In genomic region chr17:82496529-82497434, GRCh38 we compare ENCODE assay signal across 8 cellular contexts. TPM values are rescaled to one million over a fixed set of nuclear protein-coding genes. Genes with fewer than 3 reads are reported as not detected.
DNase-seq lines count a peak whose midpoint lies in the region; ATAC-seq and TF ChIP-seq lines count a peak whose summit lies in the region.

No MANE protein-coding gene starts in this region.

- peak overlapping the region; percentile 81 for H3K27ac ChIP-seq in angular gyrus (ENCODE audit: low read depth, low read length)
- H3K27ac ChIP-seq in right atrium auricular region, result peak overlapping the region; percentile 93 to 95
- peak overlapping the region; percentile 83 to 87 for H3K27ac ChIP-seq in prostate gland
- H3K27ac ChIP-seq in upper lobe of right lung, result peak overlapping the region; percentile 75

- WGBS in prostate gland, result 6% methylated on average over 59 of the region's 83 CpGs

- peak; percentile 83 for TF ChIP-seq POLR2A in prostate gland (IDR thresholded peaks at IDR 0.05)

- peaks cover 0 to 22% of the 10 kb centered on the region in 2 donors for H3K4me1 ChIP-seq in right atrium auricular region
- no peaks in the 10 kb centered on the region for H3K4me1 ChIP-seq in prostate gland (replicated peaks)
- H3K4me1 ChIP-seq in upper lobe of right lung, result peaks cover 11% of the 10 kb centered on the region

- intact Hi-C loops in prostate gland (cut with DNase I) (loop anchor here (5.0 kb wide), 3 partner anchors 39 to 56 kb away; partner anchors contain the start of gene NARF), upper lobe of right lung (cut with DNase I) (no loop called here)

- H3K4me3 ChIP-seq in right atrium auricular region (peak overlapping the region; percentile 59 to 74), prostate gland (peak overlapping the region; percentile 65 to 68), upper lobe of right lung (peak overlapping the region; percentile 64)

- TF ChIP-seq CTCF in GM10266 (IDR thresholded peaks at IDR 0.05; ENCODE audit: control insufficient read depth, insufficient read depth, low read depth, missing control alignments), result no peak
- peak in 1 of 2 donors; percentile 17 for TF ChIP-seq CTCF in right atrium auricular region (IDR thresholded peaks at IDR 0.05)
- TF ChIP-seq CTCF in prostate gland (IDR thresholded peaks at IDR 0.05), result no peak
- no peak for TF ChIP-seq CTCF in upper lobe of right lung (IDR thresholded peaks at IDR 0.05)

- H3K27me3 ChIP-seq in right atrium auricular region, result no peaks in the 10 kb centered on the region
- H3K27me3 ChIP-seq in prostate gland (replicated peaks; ENCODE audit: insufficient read depth), result no peaks in the 10 kb centered on the region
- no peaks in the 10 kb centered on the region for H3K27me3 ChIP-seq in upper lobe of right lung

- H3K36me3 ChIP-seq in right atrium auricular region (no peaks in the 10 kb centered on the region), prostate gland (no peaks in the 10 kb centered on the region), upper lobe of right lung (no peaks in the 10 kb centered on the region)

- DNase-seq in GM10266 (ENCODE audit: extremely low spot score) (peak; percentile 94), NCI-H146 (lab: John Stamatoyannopoulos, UW) (peak; percentile 95), T-helper 2 cell (peak; percentile 80 to 94 (median 84)), right atrium auricular region (ENCODE audit: low spot score) (peak; percentile 97), prostate gland (ENCODE audit: low spot score) (peak; percentile 96), upper lobe of right lung (peak; percentile 100)

- ATAC-seq in HG02678 (IDR thresholded peaks at IDR 0.05; ENCODE audit: unreplicated experiment) (peak; percentile 59), upper lobe of right lung (peak; percentile 87)

- H3K9me3 ChIP-seq in right atrium auricular region (no peaks in the 10 kb centered on the region), prostate gland (no peaks in the 10 kb centered on the region), upper lobe of right lung (no peaks in the 10 kb centered on the region)

RNA-seq across cellular contexts. Expression of gene FOXK2, which starts 22.8 kb away (rescaled TPM):
- total RNA-seq in right atrium auricular region, result 10 to 100 TPM; 27.8 to 40.3 TPM
- total RNA-seq in prostate gland, result 10 to 100 TPM; 47.9 to 85.5 TPM
- 62.4 TPM for total RNA-seq in upper lobe of right lung

RNA-seq across cellular contexts. Expression of gene NARF, which starts 38.2 kb away (rescaled TPM):
- 10 to 100 TPM; 51.4 to 54.8 TPM for total RNA-seq in right atrium auricular region
- 10 to 100 TPM; 38.4 to 68.1 TPM for total RNA-seq in prostate gland
- total RNA-seq in upper lobe of right lung, result 54.1 TPM

RNA-seq across cellular contexts. Expression of gene CYBC1, which starts 46.2 kb away (rescaled TPM):
- total RNA-seq in right atrium auricular region, result 10 to 100 TPM; 14.9 to 34.9 TPM
- total RNA-seq in prostate gland, result 10 to 100 TPM; 74.3 to 81.8 TPM
- total RNA-seq in upper lobe of right lung, result 120 TPM

Comparison
In these comparisons a context has a peak if more than half of its experiments do, and no peak if none do; other contexts are left out.
1. Peak in every context shown above with its lines: DNase-seq, ATAC-seq, H3K4me3 ChIP-seq and H3K27ac ChIP-seq.